ENCODE assay signal across 8 cellular contexts in genomic region chr13:94595943-94596574, GRCh38. TPM values are rescaled to one million over a fixed set of nuclear protein-coding genes. Genes with fewer than 3 reads are reported as not detected.
DNase-seq lines count a peak whose midpoint lies in the region; ATAC-seq and TF ChIP-seq lines count a peak whose summit lies in the region.

Gene TGDS, minus strand, starts transcription at chr13:94596152. Its CDS starts 16 bp downstream, at chr13:94596136.

- peaks cover 43% of the 10 kb centered on the region for H3K79me2 ChIP-seq in DOHH2 (ENCODE audit: control insufficient read depth, low read length)
- H3K79me2 ChIP-seq in GM23248 (ENCODE audit: insufficient read depth): peaks cover 48% of the 10 kb centered on the region

- peaks cover 14 to 17% of the 10 kb centered on the region in 2 donors for H3K36me3 Mint-ChIP-seq in activated T-cell treated with anti-CD3 and anti-CD28 coated beads, Interleukin-2, amount 50 U/mL, for 72 hours (ENCODE audit: insufficient read depth in 2 of 2)

- H3K4me1 Mint-ChIP-seq in activated T-cell treated with anti-CD3 and anti-CD28 coated beads, Interleukin-2, amount 50 U/mL, for 72 hours (ENCODE audit: low read depth): peaks cover 50% of the 10 kb centered on the region

- H3K27me3 ChIP-seq in DOHH2 (ENCODE audit: control insufficient read depth, low read length): no peaks in the 10 kb centered on the region
- no peaks in the 10 kb centered on the region for H3K27me3 ChIP-seq in GM23248 (replicated peaks; ENCODE audit: insufficient read depth)
- H3K27me3 ChIP-seq in esophagus muscularis mucosa: no peaks in the 10 kb centered on the region

- intact Hi-C loops in esophagus muscularis mucosa (cut with DNase I): no loop called here

- no peak for TF ChIP-seq EP300 in esophagus muscularis mucosa (IDR thresholded peaks at IDR 0.05)

- 0 to 1% methylated on average over 30 to 41 of the region's 41 CpGs for WGBS in GM23248 (ENCODE audit: low coverage in 1 of 2, low lambda C conversion rate in 2 of 2, missing lambda C conversion rate in 2 of 2), 2 experiments
- WGBS in esophagus muscularis mucosa: 1% methylated on average over 36 of the region's 41 CpGs

- H3K9ac ChIP-seq in GM23248: peak within 1 kb of the TSS; percentile 95

- H4K20me1 ChIP-seq in DOHH2 (ENCODE audit: control insufficient read depth, insufficient read depth, low read depth, low read length) (no peaks in the 10 kb centered on the region; the same call in 1 of the 2 replicates), GM23248 (ENCODE audit: insufficient read depth) (no peaks in the 10 kb centered on the region)

- peak within 1 kb of the TSS; percentile 98 for H2AFZ ChIP-seq in GM23248

- peak; percentile 97 to 98 for ATAC-seq in activated T-cell treated with anti-CD3 and anti-CD28 coated beads, Interleukin-2, amount 50 U/mL, for 72 hours (replicated peaks in 1 of 2)

- H3K9me3 ChIP-seq in DOHH2 (ENCODE audit: control insufficient read depth, insufficient read depth, low read length) (peaks cover 5% of the 10 kb centered on the region; the same call in 1 of the 2 replicates), GM23248 (ENCODE audit: low read depth) (no peaks in the 10 kb centered on the region), esophagus muscularis mucosa (no peaks in the 10 kb centered on the region)

- H3K4me3 ChIP-seq in DOHH2 (ENCODE audit: low read length) (peak within 1 kb of the TSS; percentile 94), GM23248 (peak within 1 kb of the TSS; percentile 94), esophagus muscularis mucosa (peak within 1 kb of the TSS; percentile 72 to 86 (median 80))

- no peaks in the 10 kb centered on the region for H3K27me3 Mint-ChIP-seq in activated T-cell treated with anti-CD3 and anti-CD28 coated beads, Interleukin-2, amount 50 U/mL, for 72 hours (ENCODE audit: low read depth)

- H3F3A ChIP-seq in DOHH2 (ENCODE audit: control insufficient read depth, insufficient read depth): peaks cover 12% of the 10 kb centered on the region
- H3F3A ChIP-seq in GM23248 (ENCODE audit: insufficient read depth): no peaks in the 10 kb centered on the region

- H3K4me2 ChIP-seq in DOHH2 (ENCODE audit: low read length) (peak within 1 kb of the TSS; percentile 97), GM23248 (ENCODE audit: unreplicated experiment) (peak within 1 kb of the TSS; percentile 80)

- H3K9me3 Mint-ChIP-seq in activated T-cell treated with anti-CD3 and anti-CD28 coated beads, Interleukin-2, amount 50 U/mL, for 72 hours: peaks cover 5 to 6% of the 10 kb centered on the region in 2 donors

- H3K27ac ChIP-seq in DOHH2 (ENCODE audit: low read depth, low read length): peak within 1 kb of the TSS; percentile 45
- H3K27ac ChIP-seq in GM23248: peak within 1 kb of the TSS; percentile 62
- peak within 1 kb of the TSS; percentile 81 to 85 (median 82) for H3K27ac ChIP-seq in esophagus muscularis mucosa (replicated peaks in 1 of 4)

- H3K36me3 ChIP-seq in DOHH2 (ENCODE audit: control insufficient read depth, low read length): peaks cover 45% of the 10 kb centered on the region
- peaks cover 9% of the 10 kb centered on the region; the same call in 1 of the 2 replicates for H3K36me3 ChIP-seq in GM23248 (ENCODE audit: low read depth)
- peaks cover 3 to 19% (median 10%) of the 10 kb centered on the region in 4 donors for H3K36me3 ChIP-seq in esophagus muscularis mucosa

- H3K4me1 ChIP-seq in DOHH2 (ENCODE audit: control insufficient read depth, low read length) (peaks cover 23% of the 10 kb centered on the region), GM23248 (ENCODE audit: insufficient read depth) (peaks cover 17% of the 10 kb centered on the region), esophagus muscularis mucosa (peaks cover 18 to 35% (median 22%) of the 10 kb centered on the region in 4 donors)

- peak within 1 kb of the TSS; percentile 92 for H3K27ac Mint-ChIP-seq in activated T-cell treated with anti-CD3 and anti-CD28 coated beads, Interleukin-2, amount 50 U/mL, for 72 hours

- TF ChIP-seq CTCF in DOHH2 (IDR thresholded peaks at IDR 0.05; ENCODE audit: low read depth, low read length, poor library complexity, severe bottlenecking) (no peak), esophagus muscularis mucosa (IDR thresholded peaks at IDR 0.05) (peak in 2 of 3 experiments; percentile 17 to 26)

- in situ Hi-C loops in GM23248 (cut with MboI): no loop called here

- TF ChIP-seq POLR2A in esophagus muscularis mucosa (IDR thresholded peaks at IDR 0.05; ENCODE audit: low read depth): no peak

- H3K4me3 Mint-ChIP-seq in activated T-cell treated with anti-CD3 and anti-CD28 coated beads, Interleukin-2, amount 50 U/mL, for 72 hours: peak within 1 kb of the TSS; percentile 92

- peak; percentile 97 for DNase-seq in GM23248
- peak; percentile 94 for DNase-seq in Kasumi-1 (lab: John Stamatoyannopoulos, UW)
- peak; percentile 95 for DNase-seq in RKO (ENCODE audit: low spot score)
- peak; percentile 91 to 92 for DNase-seq in activated T-cell treated with anti-CD3 and anti-CD28 coated beads, Interleukin-2, amount 50 U/mL, for 72 hours
- peak; percentile 96 for DNase-seq in esophagus muscularis mucosa (ENCODE audit: extremely low spot score)
- peak; percentile 95 for DNase-seq in myocyte (ENCODE audit: low read depth)
- peak; percentile 74 to 86 for DNase-seq in stimulated activated CD8-positive, alpha-beta memory T cell treated with anti-CD3 and anti-CD28 coated beads, Interleukin-7, amount 100 ng/mL, for 4 hours (ENCODE audit: low read depth in 2 of 2)

- H3K9me2 ChIP-seq in DOHH2 (replicated peaks; ENCODE audit: control insufficient read depth, low read length) (no peaks in the 10 kb centered on the region), GM23248 (ENCODE audit: insufficient read depth) (no peaks in the 10 kb centered on the region)

RNA-seq across cellular contexts. Expression of gene TGDS, which starts in this region (rescaled TPM):
- 12.9 and 18.3 TPM in 2 replicates for total RNA-seq in GM23248 (2014; rRNA removed; shearing (Covaris generic))
- 12.9 and 14.2 TPM in 2 replicates for polyA plus RNA-seq in GM23248 (2016; fragmentation: Nextera tagmentation; extraction: Ambion mirVana)
- total RNA-seq in activated T-cell treated with anti-CD3 and anti-CD28 coated beads, Interleukin-2, amount 50 U/mL, for 72 hours: 10 to 100 TPM; 20.7 to 21.1 TPM
- total RNA-seq in esophagus muscularis mucosa: 1 to 10 TPM; 3.7 to 7.5 (median 6.2) TPM
- total RNA-seq in myocyte: 9.8 and 10.8 TPM in 2 replicates
- 5.6 TPM for polyA plus RNA-seq in myocyte (2012)

Comparison
In these comparisons a context has a peak if more than half of its experiments do, and no peak if none do; other contexts are left out.
1. Peak in every context shown above with its lines: DNase-seq, ATAC-seq, H3K4me3 ChIP-seq and H3K27ac ChIP-seq.